In the genomic region with DNA sequence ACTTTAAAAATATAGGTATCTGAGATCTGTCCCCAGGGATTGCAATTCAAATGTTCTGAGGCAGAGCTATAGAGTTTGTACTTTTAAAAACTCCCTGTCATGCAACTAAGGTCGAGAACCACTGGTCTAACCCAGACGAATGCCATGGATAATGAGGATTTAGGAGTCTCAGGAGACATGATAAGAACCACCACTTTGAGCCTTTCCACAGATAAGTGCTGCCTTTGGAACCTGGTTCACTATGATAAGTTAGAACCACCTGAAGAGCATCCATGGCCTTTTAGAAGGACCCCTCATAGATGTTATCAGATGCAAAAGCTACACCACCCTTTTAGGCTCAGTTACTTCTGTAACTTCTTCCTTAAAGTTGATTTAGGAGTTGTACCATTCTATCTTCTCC, we compare ENCODE assay signal across 9 cellular contexts.
"Had no signal": no experiment of that assay in that cellular context is flagged by ENCODE, and none has a peak within 500 bp of the region (broad histone marks: within the 10 kb centered on the region; RNA-seq: fewer than 3 reads in every experiment).

No MANE protein-coding gene starts in this region.

- H3K27ac ChIP-seq: GM23248, HL-60 had no signal

- FAIRE-seq: HepG2 had no signal

- DNase-seq: GM23248, GOT3, H7, HFFc6, KG1 had no signal

- H2AFZ ChIP-seq: GM23248 had no signal

- H3K36me3 ChIP-seq: HAP-1 had no signal

- ATAC-seq: HCT116, HepG2 had no signal

- H3K4me3 ChIP-seq: GM23248, HAP-1 had no signal

- H3K9me3 ChIP-seq: HAP-1 had no signal

- H3K9ac ChIP-seq: GM23248 had no signal

- H3K4me1 ChIP-seq: HAP-1 had no signal
